1 cellular context compared by ENCODE assay signal in genomic region chr14:22500954-22501353, GRCh38.
TF ChIP-seq lines count a peak whose summit lies in the region.

No MANE protein-coding gene starts in this region.

TF ChIP-seq in GM23338, 12 proteins besides CTCF, POLR2A, EP300 and RAD21 (continued from another document):
- TF ChIP-seq ZNF462 (CRISPR knock-in tag; IDR thresholded peaks at IDR 0.05) (no peak), CREB1 (CRISPR knock-in tag; IDR thresholded peaks at IDR 0.05; ENCODE audit: low read depth) (no peak), ZNF331 (CRISPR knock-in tag; IDR thresholded peaks at IDR 0.05; ENCODE audit: low read depth) (no peak), NANOG (IDR thresholded peaks at IDR 0.05; ENCODE audit: borderline replicate concordance) (no peak)
